ENCODE assay signal across 8 cellular contexts in genomic region chr2:240832205-240832727, GRCh38. TPM values are rescaled to one million over a fixed set of nuclear protein-coding genes. Genes with fewer than 3 reads are reported as not detected.
DNase-seq lines count a peak whose midpoint lies in the region; ATAC-seq and TF ChIP-seq lines count a peak whose summit lies in the region.

No MANE protein-coding gene starts in this region.

- H3K9ac ChIP-seq in ES-I3 (ENCODE audit: low read depth, low read length), result peak overlapping the region; percentile 46; the same call in 1 of the 2 replicates

- H3K36me3 ChIP-seq in ES-I3 (ENCODE audit: insufficient read depth, low read length) (no peaks in the 10 kb centered on the region), upper lobe of right lung (no peaks in the 10 kb centered on the region)

- ATAC-seq in left ventricle myocardium superior (peak; percentile 85), upper lobe of right lung (peak; percentile 89)

- H3K4me1 ChIP-seq in ES-I3 (ENCODE audit: insufficient read depth, low read length), result no peaks in the 10 kb centered on the region
- peaks cover 5% of the 10 kb centered on the region for H3K4me1 ChIP-seq in upper lobe of right lung

- no peak overlapping the region for H3K27ac ChIP-seq in upper lobe of right lung

- intact Hi-C loops in left ventricle myocardium superior (cut with micrococcal nuclease) (no loop called here), upper lobe of right lung (cut with DNase I) (no loop called here)

- H3K4me3 ChIP-seq in HFF-Myc (replicated peaks; ENCODE audit: low read depth, low read length) (no peak overlapping the region), upper lobe of right lung (peak overlapping the region; percentile 14)

- H3K27me3 ChIP-seq in upper lobe of right lung, result peaks cover 49% of the 10 kb centered on the region

- TF ChIP-seq CTCF in HFF-Myc (IDR thresholded peaks at IDR 0.05; ENCODE audit: low read depth, low read length, missing control alignments) (no peak), upper lobe of right lung (IDR thresholded peaks at IDR 0.05) (no peak)

- no peaks in the 10 kb centered on the region for H3K9me3 ChIP-seq in ES-I3 (ENCODE audit: control insufficient read depth, insufficient read depth, low read length)
- no peaks in the 10 kb centered on the region for H3K9me3 ChIP-seq in upper lobe of right lung

- DNase-seq in HFF-Myc (ENCODE audit: extremely low read depth, low read depth) (peak; percentile 61), NCI-H1417 treated with DMSO at 0.1 percent for 48 hours (lab: John Stamatoyannopoulos, UW) (peak; percentile 88), T-helper 2 cell (peak; percentile 93 to 100 (median 96)), amygdala (lab: John Stamatoyannopoulos, UW) (peak in 54 of 56 donors; percentile 27 to 99 (median 92)), left ventricle myocardium superior (peak; percentile 92), pulmonary artery endothelial cell (ENCODE audit: low read depth, low spot score) (peak; percentile 43), upper lobe of right lung (peak; percentile 93)

RNA-seq across cellular contexts. Expression of gene KIF1A, which starts 12.2 kb away (rescaled TPM):
- 1.6 TPM for total RNA-seq in left ventricle myocardium superior
- total RNA-seq in pulmonary artery endothelial cell, result 0.07 TPM in 1 of 2 replicates, not detected in the other
- 0.81 TPM for total RNA-seq in upper lobe of right lung

RNA-seq across cellular contexts. Expression of gene AGXT, which starts 36.4 kb away (rescaled TPM):
- total RNA-seq in left ventricle myocardium superior (0.12 TPM), pulmonary artery endothelial cell (not detected in 2 replicates), upper lobe of right lung (not detected)

Comparison
In these comparisons a context has a peak if more than half of its experiments do, and no peak if none do; other contexts are left out.
1. DNase-seq: peak in every context shown above with its lines; median percentile 96 in T-helper 2 cell; 93 in upper lobe of right lung; 92 in amygdala; 92 in left ventricle myocardium superior; 88 in NCI-H1417 treated with DMSO at 0.1 percent for 48 hours; 61 in HFF-Myc; 43 in pulmonary artery endothelial cell.